22 cellular contexts compared by ENCODE assay signal in genomic region chr14:72404998-72405397, GRCh38.
"Had no signal": no experiment of that assay in that cellular context is flagged by ENCODE, and none has a peak within 500 bp of the region (broad histone marks: within the 10 kb centered on the region; RNA-seq: fewer than 3 reads in every experiment).

No MANE protein-coding gene starts in this region.

- ATAC-seq: gastrocnemius medialis, heart right ventricle, lower lobe of right lung had no signal

- H3K4me1 ChIP-seq: esophagus muscularis mucosa, gastrocnemius medialis, lower lobe of right lung, right atrium auricular region, stomach, transverse colon had no signal

- H3K27ac Mint-ChIP-seq: immature natural killer cell, nephron had no signal

- H3K27me3 ChIP-seq: dorsolateral prefrontal cortex, esophagus muscularis mucosa, gastrocnemius medialis, heart right ventricle, right atrium auricular region, stomach, transverse colon had no signal

- DNase-seq: cortex of kidney; dorsolateral prefrontal cortex; effector memory CD4-positive, alpha-beta T cell; gastrocnemius medialis; heart right ventricle; hypothalamus; immature natural killer cell; left ventricle myocardium inferior; lower lobe of right lung; mesenchymal stem cell; naive B cell; small intestine; stimulated activated CD4-positive, alpha-beta T cell treated with anti-CD3 and anti-CD28 coated beads, Interleukin-12 subunit alpha, Interleukin-12 subunit beta, amount 100 ng/mL, for 4 hours; stimulated activated naive CD4-positive, alpha-beta T cell; stomach; substantia nigra; transverse colon had no signal

- H3K36me3 ChIP-seq: esophagus muscularis mucosa, gastrocnemius medialis, heart right ventricle, left ventricle myocardium inferior, lower lobe of right lung, right atrium auricular region, stomach, thoracic aorta, transverse colon had no signal

- H3K36me3 Mint-ChIP-seq: immature natural killer cell had no signal

- H3K27ac ChIP-seq: dorsolateral prefrontal cortex, epithelial cell of prostate, esophagus muscularis mucosa, gastrocnemius medialis, heart right ventricle, left ventricle myocardium inferior, lower lobe of right lung, right atrium auricular region, stomach, thoracic aorta, transverse colon had no signal

- H3K4me3 Mint-ChIP-seq: immature natural killer cell, naive B cell, nephron had no signal

- H3K4me3 ChIP-seq: dorsolateral prefrontal cortex, esophagus muscularis mucosa, gastrocnemius medialis, heart right ventricle, left ventricle myocardium inferior, lower lobe of right lung, right atrium auricular region, stomach, thoracic aorta, transverse colon had no signal

- H3K9me3 ChIP-seq: lower lobe of right lung, right atrium auricular region, thoracic aorta, transverse colon had no signal
